Comparison of ENCODE assay signal across 8 cellular contexts in genomic region chr7:43985904-43986864, GRCh38. TPM values are rescaled to one million over a fixed set of nuclear protein-coding genes. Genes with fewer than 3 reads are reported as not detected.
DNase-seq lines count a peak whose midpoint lies in the region; ATAC-seq and TF ChIP-seq lines count a peak whose summit lies in the region.
"Not testable (repeated sequence)": the region's sequence is repeated elsewhere in the genome, so short reads cannot be mapped to it uniquely, and the experiment has no call there.

No MANE protein-coding gene starts in this region.

- not testable (repeated sequence) for H3K4me1 ChIP-seq in PC-9 (replicated peaks; ENCODE audit: insufficient read depth)

- peak overlapping the region in 1 of 2 donors; percentile 68 for H3K4me3 Mint-ChIP-seq in CD14-positive monocyte
- not testable (repeated sequence) for H3K4me3 Mint-ChIP-seq in endothelial cell (ENCODE audit: unreplicated experiment)

- H3K4me1 Mint-ChIP-seq in CD14-positive monocyte; endothelial cell (ENCODE audit: unreplicated experiment): not testable (repeated sequence)

- TF ChIP-seq CTCF in CD14-positive monocyte (IDR thresholded peaks at IDR 0.05) (peak; percentile 80), PC-9 (conservative IDR thresholded peaks at IDR 0.05) (peak; percentile 94), endothelial cell (IDR thresholded peaks at IDR 0.05; ENCODE audit: unreplicated experiment) (peak; percentile 90)

- DNase-seq in CD14-positive monocyte (ENCODE audit: low spot score) (peak; percentile 78), PC-9 (peak; percentile 73 to 93), endothelial cell (ENCODE audit: low spot score) (peak; percentile 88), lung microvascular endothelial cell (ENCODE audit: low read depth in 2 of 2) (peak; percentile 58 to 72)
- peak; percentile 90 for DNase-seq in activated T-cell treated with anti-CD3 and anti-CD28 coated beads, Interleukin-2, amount 50 U/mL, for 1 hour
- DNase-seq in stimulated activated CD4-positive, alpha-beta T cell treated with anti-CD3 and anti-CD28 coated beads, TNF-alpha, amount 100 ng/mL, for 1 hour (ENCODE audit: low read depth in 3 of 3, low spot score in 1 of 3), result peak; percentile 43 to 87 (median 71)

- H3K4me3 ChIP-seq in PC-9, result not testable (repeated sequence)

- not testable (repeated sequence) for BruUV-seq in PC-9 (replicated peaks; lab: Mats Ljungman, UMichigan)

- not testable (repeated sequence) for H3K36me3 Mint-ChIP-seq in CD14-positive monocyte; endothelial cell (ENCODE audit: low read depth, unreplicated experiment)

- H4K20me1 ChIP-seq in PC-9 (ENCODE audit: insufficient read depth), result not testable (repeated sequence)

- not testable (repeated sequence) for H3K36me3 ChIP-seq in PC-9 (ENCODE audit: low read depth)

- H3K9me3 ChIP-seq in PC-9 (ENCODE audit: insufficient read depth, low read depth), result not testable (repeated sequence)

- not testable (repeated sequence) for H3K27me3 ChIP-seq in PC-9 (ENCODE audit: insufficient read depth, low read depth)

- H3K79me2 ChIP-seq in PC-9 (ENCODE audit: low read depth), result not testable (repeated sequence)

- H3K27ac ChIP-seq in PC-9, result not testable (repeated sequence)

- peak; percentile 94 for ATAC-seq in GM19455 (IDR thresholded peaks at IDR 0.05; ENCODE audit: unreplicated experiment)
- peak; percentile 73 for ATAC-seq in HG03457 (IDR thresholded peaks at IDR 0.05; ENCODE audit: unreplicated experiment)

- POLR2A ChIA-PET in PC-9 (lab: Charles Lee; ENCODE audit: unreplicated experiment), result interaction anchor here (0.6 kb wide), 1 partner anchor 231 kb away, joined by 6 read pairs; no protein-coding TSS in a partner anchor

- H3K27ac Mint-ChIP-seq in CD14-positive monocyte; endothelial cell (ENCODE audit: unreplicated experiment): not testable (repeated sequence)

- not testable (repeated sequence) for H3K27me3 Mint-ChIP-seq in CD14-positive monocyte (ENCODE audit: low read depth in 3 of 3); endothelial cell (ENCODE audit: unreplicated experiment)

- CTCF ChIA-PET in PC-9 (lab: Charles Lee), result not testable (repeated sequence)

- intact Hi-C loops in CD14-positive monocyte (cut with micrococcal nuclease); PC-9 (cut with micrococcal nuclease; ENCODE audit: unreplicated experiment): not testable (repeated sequence)

- not testable (repeated sequence) for H3K4me2 ChIP-seq in PC-9

- not testable (repeated sequence) for H3F3A ChIP-seq in PC-9 (ENCODE audit: insufficient read depth, low read depth)

- H3K9me3 Mint-ChIP-seq in CD14-positive monocyte; endothelial cell (ENCODE audit: unreplicated experiment): not testable (repeated sequence)

- H2AFZ ChIP-seq in PC-9, result not testable (repeated sequence)

- H3K9me2 ChIP-seq in PC-9 (ENCODE audit: insufficient read depth), result not testable (repeated sequence)

RNA-seq across cellular contexts. Expression of gene SPDYE1, which starts 11.5 kb away (rescaled TPM):
- not detected for polyA plus RNA-seq in CD14-positive monocyte
- total RNA-seq in PC-9 (2021) (not detected in 2 replicates), endothelial cell (ENCODE audit: unreplicated experiment) (not detected), lung microvascular endothelial cell (not detected in 2 replicates)

RNA-seq across cellular contexts. Expression of gene DBNL, which starts 58.3 kb away (rescaled TPM):
- 100 to 1,000 TPM; 304 to 321 TPM for polyA plus RNA-seq in CD14-positive monocyte
- 65.6 and 70.7 TPM in 2 replicates for total RNA-seq in PC-9 (2021)
- 47.5 TPM for total RNA-seq in endothelial cell (ENCODE audit: unreplicated experiment)
- 85.9 and 97.8 TPM in 2 replicates for total RNA-seq in lung microvascular endothelial cell

RNA-seq across cellular contexts. Expression of gene UBE2D4, which starts 59.9 kb away (rescaled TPM):
- 10 to 100 TPM in 1 of 2 donors, 1 to 10 TPM in 1; 8.8 to 10.9 TPM for polyA plus RNA-seq in CD14-positive monocyte
- total RNA-seq in PC-9 (2021), result 11.2 and 17.1 TPM in 2 replicates
- total RNA-seq in endothelial cell (ENCODE audit: unreplicated experiment), result 9.3 TPM
- total RNA-seq in lung microvascular endothelial cell, result 4.8 and 8.3 TPM in 2 replicates
